ENCODE assay signal across 9 cellular contexts in genomic region chr6:155143610-155144106, GRCh38.
DNase-seq lines count a peak whose midpoint lies in the region; ATAC-seq and TF ChIP-seq lines count a peak whose summit lies in the region.
"Had no signal": no experiment of that assay in that cellular context is flagged by ENCODE, and none has a peak within 500 bp of the region (broad histone marks: within the 10 kb centered on the region; RNA-seq: fewer than 3 reads in every experiment).

No MANE protein-coding gene starts in this region.

- no peaks in the 10 kb centered on the region for H4K20me1 ChIP-seq in Karpas-422 (ENCODE audit: insufficient read depth, low read depth, low read length)

- CTCF ChIA-PET in CD4-positive, alpha-beta memory T cell (lab: Charles Lee; ENCODE audit: partially characterized antibody) = no interaction called here

- H3K9me2 ChIP-seq in Karpas-422 (replicated peaks; ENCODE audit: insufficient read depth, low read length) = no peaks in the 10 kb centered on the region

- H3K4me3 ChIP-seq in CD4-positive, alpha-beta memory T cell (ENCODE audit: low read length in 2 of 2) = peak overlapping the region in 1 of 2 donors; percentile 29
- no peak overlapping the region for H3K4me3 ChIP-seq in Karpas-422 (ENCODE audit: low read length)
- H3K4me3 ChIP-seq in dorsolateral prefrontal cortex = peak overlapping the region in 36 of 59 donors; percentile 0 to 50 (median 28)

- no peaks in the 10 kb centered on the region for H3K27me3 ChIP-seq in CD4-positive, alpha-beta memory T cell (ENCODE audit: insufficient read depth, low read length)
- H3K27me3 ChIP-seq in Karpas-422 (ENCODE audit: low read length) (no peaks in the 10 kb centered on the region), dorsolateral prefrontal cortex (no peaks in the 10 kb centered on the region)

- H2AFZ ChIP-seq in Karpas-422 (ENCODE audit: low read length) = 0 out of 2 replicates have a peak overlapping the region, but pooled peaks have one; percentile 2

- intact Hi-C loops in CD4-positive, alpha-beta memory T cell (cut with micrococcal nuclease) = no loop called here
- intact Hi-C loops in dorsolateral prefrontal cortex (cut with DNase I) = no loop called here

- peak overlapping the region; percentile 19 for H3K4me2 ChIP-seq in Karpas-422 (ENCODE audit: low read depth, low read length, poor library complexity, severe bottlenecking)

- no peaks in the 10 kb centered on the region for H3K9me3 Mint-ChIP-seq in CD4-positive, alpha-beta memory T cell
- H3K9me3 Mint-ChIP-seq in progenitor cell of endocrine pancreas (ENCODE audit: low read depth) = no peaks in the 10 kb centered on the region

- TF ChIP-seq CTCF in dorsolateral prefrontal cortex (IDR thresholded peaks at IDR 0.05 in 54 of 56, conservative IDR thresholded peaks at IDR 0.05 in 2 of 56; ENCODE audit: low read depth in 1 of 56, partially characterized antibody in 56 of 56) = no peak
- no peak for TF ChIP-seq CTCF in progenitor cell of endocrine pancreas (IDR thresholded peaks at IDR 0.05; ENCODE audit: unreplicated experiment)

- H3K9me3 ChIP-seq in CD4-positive, alpha-beta memory T cell (ENCODE audit: control insufficient read depth in 1 of 2, low read length in 2 of 2) = no peaks in the 10 kb centered on the region
- no peaks in the 10 kb centered on the region for H3K9me3 ChIP-seq in Karpas-422 (ENCODE audit: low read length)

- peaks cover 15 to 25% (median 22%) of the 10 kb centered on the region in 4 donors for H3K4me1 Mint-ChIP-seq in CD4-positive, alpha-beta memory T cell
- peaks cover 30% of the 10 kb centered on the region for H3K4me1 Mint-ChIP-seq in progenitor cell of endocrine pancreas (ENCODE audit: low read depth)

- H3K4me1 ChIP-seq in CD4-positive, alpha-beta memory T cell (ENCODE audit: insufficient read depth, low read length) = peaks cover 16% of the 10 kb centered on the region
- H3K4me1 ChIP-seq in Karpas-422 (ENCODE audit: low read length) = no peaks in the 10 kb centered on the region

- H3K79me2 ChIP-seq in Karpas-422 (ENCODE audit: low read length) = no peaks in the 10 kb centered on the region

- no peak for DNase-seq in CD4-positive, alpha-beta memory T cell
- DNase-seq in Karpas-422 = no peak
- DNase-seq in dorsolateral prefrontal cortex = no peak
- no peak for DNase-seq in progenitor cell of endocrine pancreas (ENCODE audit: low spot score, unreplicated experiment)
- DNase-seq in epidermal melanocyte (ENCODE audit: insufficient read length, low spot score) = no peak
- DNase-seq in putamen (ENCODE audit: low spot score) = no peak
- DNase-seq: glutamatergic neuron had no signal

- H3K27ac Mint-ChIP-seq in CD4-positive, alpha-beta memory T cell = peak overlapping the region; percentile 64 to 98 (median 97)
- peak overlapping the region; percentile 16 for H3K27ac Mint-ChIP-seq in progenitor cell of endocrine pancreas

- ATAC-seq in GM21360 (IDR thresholded peaks at IDR 0.05; ENCODE audit: unreplicated experiment) (no peak), HG02840 (IDR thresholded peaks at IDR 0.05; ENCODE audit: low FRiP score, unreplicated experiment) (no peak)

- peak overlapping the region; percentile 47 for H3K27ac ChIP-seq in CD4-positive, alpha-beta memory T cell (ENCODE audit: low read depth, low read length)
- H3K27ac ChIP-seq in Karpas-422 (ENCODE audit: low read length) = no peak overlapping the region
- peak overlapping the region in 3 of 59 donors; percentile 23 to 41 (median 32) for H3K27ac ChIP-seq in dorsolateral prefrontal cortex

- POLR2A ChIA-PET in CD4-positive, alpha-beta memory T cell (lab: Charles Lee; ENCODE audit: partially characterized antibody) = no interaction called here

- H3K4me3 Mint-ChIP-seq in CD4-positive, alpha-beta memory T cell = peak overlapping the region; percentile 78 to 93 (median 88)
- H3K4me3 Mint-ChIP-seq in progenitor cell of endocrine pancreas (ENCODE audit: low read depth) = no peak overlapping the region

- H3K36me3 Mint-ChIP-seq in CD4-positive, alpha-beta memory T cell = no peaks in the 10 kb centered on the region
- peaks cover 1% of the 10 kb centered on the region for H3K36me3 Mint-ChIP-seq in progenitor cell of endocrine pancreas (ENCODE audit: insufficient read depth)

- no peaks in the 10 kb centered on the region for H3K27me3 Mint-ChIP-seq in CD4-positive, alpha-beta memory T cell
- peaks cover 40% of the 10 kb centered on the region for H3K27me3 Mint-ChIP-seq in progenitor cell of endocrine pancreas

- no peaks in the 10 kb centered on the region for H3K36me3 ChIP-seq in CD4-positive, alpha-beta memory T cell (ENCODE audit: insufficient read depth, low read length)
- no peaks in the 10 kb centered on the region for H3K36me3 ChIP-seq in Karpas-422 (ENCODE audit: insufficient read depth, low read length)

- H3K9ac ChIP-seq in Karpas-422 (ENCODE audit: low read length) = no peak overlapping the region
